Comparison of ENCODE assay signal across 8 cellular contexts in genomic region chr19:19385900-19386339, GRCh38. TPM values are rescaled to one million over a fixed set of nuclear protein-coding genes. Genes with fewer than 3 reads are reported as not detected.
A peak's percentile ranks its signal among the peaks of the same experiment; 100 is the strongest.
DNase-seq lines count a peak whose midpoint lies in the region; ATAC-seq and TF ChIP-seq lines count a peak whose summit lies in the region.

No MANE protein-coding gene starts in this region.

- peaks cover 37% of the 10 kb centered on the region for H3K4me1 Mint-ChIP-seq in WTC11
- peaks cover 32% of the 10 kb centered on the region for H3K4me1 Mint-ChIP-seq in osteocyte (ENCODE audit: unreplicated experiment)

- intact Hi-C loops in left colon (cut with DNase I, micrococcal nuclease), result no loop called here

- CTCF ChIA-PET in WTC11 (lab: Charles Lee), result interaction anchor here (1.0 to 1.9 kb wide), 8 partner anchors 13 to 258 kb away, joined by 3 to 16 read pairs (median 6); partner anchors contain the start of genes GATAD2A and GMIP

- peak overlapping the region; percentile 83 for H3K4me3 Mint-ChIP-seq in WTC11
- H3K4me3 Mint-ChIP-seq in osteocyte (ENCODE audit: unreplicated experiment), result peak overlapping the region; percentile 79

- POLR2A ChIA-PET in WTC11 (lab: Charles Lee), result interaction anchor here (0.7 to 1.5 kb wide), 4 partner anchors 8 to 104 kb away, joined by 3 to 9 read pairs (median 4); partner anchors contain the start of gene GATAD2A

- no peak overlapping the region; the same call in 1 of the 2 replicates for H3K27ac Mint-ChIP-seq in WTC11
- peak overlapping the region; percentile 66 for H3K27ac Mint-ChIP-seq in osteocyte (ENCODE audit: unreplicated experiment)

- H3K27me3 Mint-ChIP-seq in WTC11 (ENCODE audit: low read depth) (peaks cover 9% of the 10 kb centered on the region), osteocyte (ENCODE audit: unreplicated experiment) (no peaks in the 10 kb centered on the region)

- 0 out of 2 replicates have a peak, but pooled peaks cover 3% of the 10 kb centered on the region for H3K36me3 Mint-ChIP-seq in WTC11
- no peaks in the 10 kb centered on the region for H3K36me3 Mint-ChIP-seq in osteocyte (ENCODE audit: unreplicated experiment)

- peak overlapping the region; percentile 86 for H3K27ac ChIP-seq in epithelial cell of prostate

- TF ChIP-seq CTCF in WTC11 (IDR thresholded peaks at IDR 0.05) (no peak), osteocyte (IDR thresholded peaks at IDR 0.05) (no peak)

- DNase-seq in NCI-H82 (lab: John Stamatoyannopoulos, UW) (peak; percentile 86), NCI-H82 treated with DMSO at 0.1 percent for 48 hours (lab: John Stamatoyannopoulos, UW; ENCODE audit: unreplicated experiment) (no peak), WTC11 (ENCODE audit: low spot score) (peak; percentile 57), epithelial cell of prostate (ENCODE audit: low read depth, low spot score) (no peak), osteocyte (ENCODE audit: extremely low spot score, unreplicated experiment) (peak; percentile 87), left colon (no peak), hepatic stellate cell (ENCODE audit: low spot score) (no peak)

- ATAC-seq in HG03342 (IDR thresholded peaks at IDR 0.05; ENCODE audit: unreplicated experiment) (peak; percentile 25), WTC11 (peak; percentile 1; the same call in 1 of the 2 replicates), left colon (no peak)

- H3K9me3 Mint-ChIP-seq in WTC11 (no peaks in the 10 kb centered on the region), osteocyte (ENCODE audit: unreplicated experiment) (no peaks in the 10 kb centered on the region)

TF ChIP-seq in WTC11, 78 proteins besides CTCF, POLR2A, EP300 and RAD21:
- no peak for TF ChIP-seq E2F5 (CRISPR knock-in tag; IDR thresholded peaks at IDR 0.05)
- no peak for TF ChIP-seq ZNF263 (CRISPR knock-in tag; IDR thresholded peaks at IDR 0.05; ENCODE audit: low read depth)
- TF ChIP-seq ARID4B (CRISPR knock-in tag; IDR thresholded peaks at IDR 0.05; ENCODE audit: borderline replicate concordance), result 0 out of 2 replicates have a peak, but pooled peaks have one; percentile 5
- TF ChIP-seq JUN (CRISPR knock-in tag; IDR thresholded peaks at IDR 0.05), result 0 out of 2 replicates have a peak, but pooled peaks have one; percentile 32
- TF ChIP-seq FOXP1 (CRISPR knock-in tag; IDR thresholded peaks at IDR 0.05; ENCODE audit: borderline replicate concordance), result 0 out of 2 replicates have a peak, but pooled peaks have one; percentile 56
- TF ChIP-seq KAT7 (CRISPR knock-in tag; IDR thresholded peaks at IDR 0.05; ENCODE audit: borderline replicate concordance), result 0 out of 2 replicates have a peak, but pooled peaks have one; percentile 59
- no peak for TF ChIP-seq FOXK1 (CRISPR knock-in tag; IDR thresholded peaks at IDR 0.05)
- 0 out of 2 replicates have a peak, but pooled peaks have one; percentile 26 for TF ChIP-seq ZNF219 (CRISPR knock-in tag; IDR thresholded peaks at IDR 0.05; ENCODE audit: borderline replicate concordance)
- peak; percentile 34; the same call in 1 of the 2 replicates for TF ChIP-seq MYBL2 (CRISPR knock-in tag; IDR thresholded peaks at IDR 0.05)

RNA-seq across cellular contexts. Expression of gene GATAD2A, which starts 19.6 kb away (rescaled TPM):
- total RNA-seq in WTC11 (2021), result 186 to 209 TPM (median 189 TPM) in 3 replicates
- total RNA-seq in osteocyte, result 75.6 and 81.3 TPM in 2 replicates
- total RNA-seq in left colon, result 100 to 1,000 TPM; 104 to 135 TPM

Comparison
In these comparisons a context has a peak if more than half of its experiments do, and no peak if none do; other contexts are left out.
1. DNase-seq: peak in NCI-H82 (single experiment), WTC11 (single experiment) and osteocyte (single experiment); none in NCI-H82 treated with DMSO at 0.1 percent for 48 hours (single experiment), epithelial cell of prostate (single experiment), left colon (0 of 2) and hepatic stellate cell (single experiment).